27 cellular contexts compared by ENCODE assay signal in the genomic region with DNA sequence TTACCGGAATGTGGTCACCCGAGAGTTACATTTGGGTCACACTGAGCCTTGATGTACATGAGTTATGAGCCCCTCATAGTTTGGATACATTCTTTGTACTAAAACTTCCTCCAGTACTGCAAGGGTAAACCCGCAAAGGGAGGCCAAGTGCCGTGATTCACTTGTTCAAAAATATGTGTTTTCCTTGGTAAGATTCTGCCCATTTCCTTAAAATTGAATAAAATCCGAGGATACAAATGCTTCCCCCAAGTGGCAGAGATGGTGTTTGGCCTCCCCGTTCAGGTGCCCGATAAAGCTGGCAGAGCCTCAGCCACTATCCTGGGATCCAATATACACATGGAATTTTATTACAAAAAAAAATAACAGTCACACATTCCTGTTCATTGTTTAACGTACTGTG.
"Had no signal": no experiment of that assay in that cellular context is flagged by ENCODE, and none has a peak within 500 bp of the region (broad histone marks: within the 10 kb centered on the region; RNA-seq: fewer than 3 reads in every experiment).

No MANE protein-coding gene starts in this region.

- H3K27ac ChIP-seq: heart right ventricle, stomach, suprapubic skin, vagina had no signal

- H3K27me3 ChIP-seq: heart right ventricle, stomach, suprapubic skin, vagina had no signal

- H3K9me3 ChIP-seq: heart right ventricle, mucosa of descending colon, stomach, suprapubic skin, vagina had no signal

- H3K36me3 Mint-ChIP-seq: activated naive CD8-positive, alpha-beta T cell treated with anti-CD3 and anti-CD28 coated beads for 36 hours; memory B cell; naive B cell; stimulated activated memory B cell treated with anti-CD40 and anti-IgM and Interleukin-4, amounts not matched to agents 10 μg/mL and 1 μg/mL and 100 μg/mL, for 72 hours had no signal

- H3K27me3 Mint-ChIP-seq: activated naive CD8-positive, alpha-beta T cell treated with anti-CD3 and anti-CD28 coated beads for 36 hours; activated T-cell treated with anti-CD3 and anti-CD28 coated beads, Interleukin-2, amount 50 U/mL, for 24 hours; activated T-helper 17 cell treated with anti-CD3 and anti-CD28 coated beads, Interleukin-2, amount 50 U/mL, for 72 hours; stimulated activated memory B cell treated with anti-CD40 and anti-IgM and Interleukin-4, amounts not matched to agents 10 μg/mL and 1 μg/mL and 100 μg/mL, for 72 hours; T-cell had no signal

- ATAC-seq: activated CD4-positive, alpha-beta T cell treated with anti-CD3 and anti-CD28 coated beads for 36 hours; activated T-helper 17 cell treated with anti-CD3 and anti-CD28 coated beads, Interleukin-2, amount 50 U/mL, for 72 hours; esophagus mucosa; left colon; mucosa of descending colon; stimulated activated memory B cell treated with anti-CD40 and anti-IgM and Interleukin-4, amounts not matched to agents 10 μg/mL and 1 μg/mL and 100 μg/mL, for 72 hours; T-cell; WTC11 had no signal

- H3K4me1 ChIP-seq: heart right ventricle, stomach, suprapubic skin, vagina had no signal

- H3K4me3 ChIP-seq: heart right ventricle, mucosa of descending colon, smooth muscle cell, stomach, suprapubic skin, vagina had no signal

- H3K9me3 Mint-ChIP-seq: activated naive CD8-positive, alpha-beta T cell treated with anti-CD3 and anti-CD28 coated beads for 36 hours; activated T-helper 17 cell treated with anti-CD3 and anti-CD28 coated beads, Interleukin-2, amount 50 U/mL, for 72 hours; memory B cell; stimulated activated memory B cell treated with anti-CD40 and anti-IgM and Interleukin-4, amounts not matched to agents 10 μg/mL and 1 μg/mL and 100 μg/mL, for 72 hours; T-cell; T-helper 2 cell treated with Interferon-gamma antibody and Interleukin-4, amounts not matched to agents 5 μg/mL and 100 μg/mL, for 36 hours had no signal

- FAIRE-seq: keratinocyte had no signal

- H3K4me2 ChIP-seq: smooth muscle cell had no signal

- H3K27ac Mint-ChIP-seq: activated CD4-positive, alpha-beta T cell treated with anti-CD3 and anti-CD28 coated beads for 36 hours; activated naive CD8-positive, alpha-beta T cell treated with anti-CD3 and anti-CD28 coated beads for 36 hours; activated T-cell treated with anti-CD3 and anti-CD28 coated beads, Interleukin-2, amount 50 U/mL, for 24 hours; activated T-helper 17 cell treated with anti-CD3 and anti-CD28 coated beads, Interleukin-2, amount 50 U/mL, for 72 hours; memory B cell; naive B cell; stimulated activated memory B cell treated with anti-CD40 and anti-IgM and Interleukin-4, amounts not matched to agents 10 μg/mL and 1 μg/mL and 100 μg/mL, for 72 hours; T-cell; T-helper 2 cell treated with Interferon-gamma antibody and Interleukin-4, amounts not matched to agents 5 μg/mL and 100 μg/mL, for 36 hours; WTC11 had no signal

- H3K4me3 Mint-ChIP-seq: activated CD4-positive, alpha-beta T cell treated with anti-CD3 and anti-CD28 coated beads for 36 hours; activated naive CD8-positive, alpha-beta T cell treated with anti-CD3 and anti-CD28 coated beads for 36 hours; activated T-cell treated with anti-CD3 and anti-CD28 coated beads, Interleukin-2, amount 50 U/mL, for 24 hours; activated T-helper 17 cell treated with anti-CD3 and anti-CD28 coated beads, Interleukin-2, amount 50 U/mL, for 72 hours; memory B cell; naive B cell; stimulated activated memory B cell treated with anti-CD40 and anti-IgM and Interleukin-4, amounts not matched to agents 10 μg/mL and 1 μg/mL and 100 μg/mL, for 72 hours; T-cell; T-helper 2 cell treated with Interferon-gamma antibody and Interleukin-4, amounts not matched to agents 5 μg/mL and 100 μg/mL, for 36 hours; WTC11 had no signal

- DNase-seq: activated CD4-positive, alpha-beta T cell treated with anti-CD3 and anti-CD28 coated beads for 36 hours; activated CD4-positive, alpha-beta T cell treated with anti-CD3 and anti-CD28 coated beads, Interleukin-2, amount 50 U/mL, for 4 hours; activated CD8-positive, alpha-beta memory T cell treated with anti-CD3 and anti-CD28 coated beads for 24 hours; activated CD8-positive, alpha-beta memory T cell treated with anti-CD3 and anti-CD28 coated beads, Interleukin-2, amount 50 U/mL, for 4 hours; activated naive CD4-positive, alpha-beta T cell treated with Interleukin-2 at 50 U/mL for 16 hours; activated naive CD8-positive, alpha-beta T cell treated with anti-CD3 and anti-CD28 coated beads for 36 hours; activated T-cell treated with anti-CD3 and anti-CD28 coated beads, Interleukin-2, amount 50 U/mL, for 24 hours; amniotic stem cell; effector memory CD4-positive, alpha-beta T cell; heart right ventricle; left colon; mucosa of descending colon; naive B cell; nucleus accumbens; stimulated activated CD4-positive, alpha-beta T cell treated with anti-CD3 and anti-CD28 coated beads, Interleukin-15, amount 100 ng/mL, for 24 hours; stomach; T-cell had no signal

- H3K4me1 Mint-ChIP-seq: memory B cell; naive B cell; stimulated activated memory B cell treated with anti-CD40 and anti-IgM and Interleukin-4, amounts not matched to agents 10 μg/mL and 1 μg/mL and 100 μg/mL, for 72 hours had no signal
